ENCODE assay signal across 22 cellular contexts in genomic region chr14:91545204-91545603, GRCh38.
"Had no signal": no experiment of that assay in that cellular context is flagged by ENCODE, and none has a peak within 500 bp of the region (broad histone marks: within the 10 kb centered on the region; RNA-seq: fewer than 3 reads in every experiment).

No MANE protein-coding gene starts in this region.

- H3K36me3 ChIP-seq: esophagus squamous epithelium, gastrocnemius medialis, heart right ventricle, left lung, lower lobe of right lung had no signal

- H3K9me3 ChIP-seq: gastrocnemius medialis had no signal

- H3K27ac Mint-ChIP-seq: memory B cell; naive thymus-derived CD4-positive, alpha-beta T cell; natural killer cell had no signal

- H3K4me1 Mint-ChIP-seq: naive thymus-derived CD4-positive, alpha-beta T cell; natural killer cell had no signal

- H3K36me3 Mint-ChIP-seq: memory B cell had no signal

- H3K4me3 ChIP-seq: coronary artery, dorsolateral prefrontal cortex, esophagus squamous epithelium, gastrocnemius medialis, heart right ventricle, left lung, lower lobe of right lung had no signal

- H3K27ac ChIP-seq: coronary artery, dorsolateral prefrontal cortex, esophagus squamous epithelium, gastrocnemius medialis, heart right ventricle, left lung, lower lobe of right lung had no signal

- H3K27me3 ChIP-seq: gastrocnemius medialis, left lung had no signal

- H3K4me1 ChIP-seq: gastrocnemius medialis, heart right ventricle, left lung, lower lobe of right lung had no signal

- H3K4me3 Mint-ChIP-seq: memory B cell; naive thymus-derived CD4-positive, alpha-beta T cell; natural killer cell had no signal

- DNase-seq: dermis blood vessel endothelial cell; dorsolateral prefrontal cortex; effector CD4-positive, alpha-beta T cell; effector memory CD4-positive, alpha-beta T cell; esophagus squamous epithelium; foreskin fibroblast; foreskin melanocyte; gastrocnemius medialis; glutamatergic neuron; head of caudate nucleus; heart right ventricle; hippocampal formation; left cardiac atrium; left lung; left ventricle myocardium superior; lower lobe of right lung; mesendoderm; midbrain; naive thymus-derived CD4-positive, alpha-beta T cell; natural killer cell had no signal
